ENCODE assay signal across 30 cellular contexts in the genomic region with DNA sequence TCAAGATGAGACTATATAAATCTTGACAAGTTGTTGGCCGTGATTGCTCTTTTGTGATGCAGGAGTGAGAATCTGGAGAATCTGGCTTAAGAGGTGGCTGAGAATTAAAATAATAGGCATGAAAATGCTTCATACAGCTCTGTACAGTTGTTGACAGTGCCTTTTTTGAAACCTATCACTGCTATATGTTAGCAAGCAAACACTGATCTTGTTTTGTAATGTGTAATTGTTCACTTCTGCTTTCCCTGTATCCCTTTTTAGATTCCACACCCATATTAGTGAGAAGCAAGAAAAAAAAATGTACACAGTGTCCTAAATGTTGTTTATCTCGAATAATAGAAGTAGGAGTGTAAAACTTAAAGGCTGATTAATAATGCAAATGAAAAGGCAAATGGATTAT. TPM values are rescaled to one million over a fixed set of nuclear protein-coding genes. Genes with fewer than 3 reads are reported as not detected.
DNase-seq lines count a peak whose midpoint lies in the region; ATAC-seq, FAIRE-seq and TF ChIP-seq lines count a peak whose summit lies in the region.
"Had no signal": no experiment of that assay in that cellular context is flagged by ENCODE, and none has a peak within 500 bp of the region (broad histone marks: within the 10 kb centered on the region; RNA-seq: fewer than 3 reads in every experiment).

No MANE protein-coding gene starts in this region.

- no peaks in the 10 kb centered on the region for H4K20me1 ChIP-seq in Loucy (ENCODE audit: insufficient read depth, low read length, poor library complexity, severe bottlenecking)
- peaks cover 5% of the 10 kb centered on the region for H4K20me1 ChIP-seq in astrocyte (ENCODE audit: insufficient read depth, low read length)

- H3K27me3 ChIP-seq in heart left ventricle: no peaks in the 10 kb centered on the region
- no peaks in the 10 kb centered on the region for H3K27me3 ChIP-seq in Loucy (ENCODE audit: insufficient read depth, low read length, poor library complexity, severe bottlenecking)
- no peaks in the 10 kb centered on the region for H3K27me3 ChIP-seq in astrocyte (ENCODE audit: insufficient read depth, low read length)
- H3K27me3 ChIP-seq in upper lobe of right lung: no peaks in the 10 kb centered on the region
- H3K27me3 ChIP-seq: cardiac muscle cell, neural progenitor cell had no signal

- H2AFZ ChIP-seq in Loucy (ENCODE audit: low read length) (no peak overlapping the region), astrocyte (ENCODE audit: low read depth, low read length) (no peak overlapping the region)
- H2AFZ ChIP-seq: neural progenitor cell had no signal

- H3K27ac Mint-ChIP-seq in astrocyte (ENCODE audit: unreplicated experiment): no peak overlapping the region
- H3K27ac Mint-ChIP-seq: H9, neural progenitor cell, progenitor cell of endocrine pancreas had no signal

- intact Hi-C loops in left ventricle myocardium superior (cut with micrococcal nuclease): no loop called here
- intact Hi-C loops in heart left ventricle (cut with DNase I): no loop called here
- intact Hi-C loops in upper lobe of right lung (cut with DNase I): no loop called here

- H3K36me3 Mint-ChIP-seq in astrocyte (ENCODE audit: low read depth, unreplicated experiment): peaks cover 15% of the 10 kb centered on the region

- no peak overlapping the region for H3K4me3 ChIP-seq in heart left ventricle
- no peak overlapping the region for H3K4me3 ChIP-seq in Loucy (ENCODE audit: low read length, poor library complexity, severe bottlenecking)
- H3K4me3 ChIP-seq in astrocyte (ENCODE audit: insufficient read depth, low read depth, low read length): no peak overlapping the region
- H3K4me3 ChIP-seq in upper lobe of right lung: no peak overlapping the region
- H3K4me3 ChIP-seq: cardiac muscle cell, neural progenitor cell, thoracic aorta had no signal

- no peak overlapping the region for H3K27ac ChIP-seq in heart left ventricle
- no peak overlapping the region for H3K27ac ChIP-seq in astrocyte (ENCODE audit: low read depth, low read length)
- no peak overlapping the region for H3K27ac ChIP-seq in upper lobe of right lung
- H3K27ac ChIP-seq: C4-2B, cardiac muscle cell, neural progenitor cell, thoracic aorta had no signal

- no peak for TF ChIP-seq POLR2A in heart left ventricle (IDR thresholded peaks at IDR 0.05)

- peaks cover 10% of the 10 kb centered on the region for H3K4me1 Mint-ChIP-seq in astrocyte (ENCODE audit: low read depth, unreplicated experiment)

- H3K9me3 ChIP-seq in heart left ventricle (no peaks in the 10 kb centered on the region), Loucy (ENCODE audit: insufficient read depth, low read depth, low read length) (no peaks in the 10 kb centered on the region), astrocyte (ENCODE audit: insufficient read depth, low read depth, low read length) (no peaks in the 10 kb centered on the region), upper lobe of right lung (no peaks in the 10 kb centered on the region)
- H3K9me3 ChIP-seq: thoracic aorta had no signal

- H3K27me3 Mint-ChIP-seq in astrocyte (ENCODE audit: low read depth, unreplicated experiment): no peaks in the 10 kb centered on the region
- H3K27me3 Mint-ChIP-seq: progenitor cell of endocrine pancreas had no signal

- no peaks in the 10 kb centered on the region for H3K9me3 Mint-ChIP-seq in astrocyte (ENCODE audit: unreplicated experiment)
- H3K9me3 Mint-ChIP-seq: activated T-cell treated with anti-CD3 and anti-CD28 coated beads, Interleukin-2, amount 50 U/mL, for 4 hours; H9; neural progenitor cell had no signal

- no peaks in the 10 kb centered on the region for H3K9me2 ChIP-seq in Loucy (replicated peaks; ENCODE audit: low read depth, low read length)

- ATAC-seq in left ventricle myocardium superior: peak; percentile 36
- ATAC-seq in heart left ventricle: no peak
- peak; percentile 71 for ATAC-seq in upper lobe of right lung
- ATAC-seq: activated T-cell treated with anti-CD3 and anti-CD28 coated beads, Interleukin-2, amount 50 U/mL, for 4 hours; PC-3; sciatic nerve; stimulated activated naive CD8-positive, alpha-beta T cell treated with anti-CD3 and anti-CD28 coated beads, Interleukin-15, Interleukin-2, amounts not matched to agents 100 U/mL and 50 U/mL, for 24 hours had no signal

- FAIRE-seq in astrocyte (lab: Jason Lieb, UNC): peak; percentile 66

- H3F3A ChIP-seq in Loucy (ENCODE audit: low read depth): 0 out of 2 replicates have a peak, but pooled peaks cover 5% of the 10 kb centered on the region

- TF ChIP-seq CTCF in heart left ventricle (IDR thresholded peaks at IDR 0.05) (no peak), Loucy (conservative IDR thresholded peaks at IDR 0.05; ENCODE audit: low read length) (no peak), astrocyte (IDR thresholded peaks at IDR 0.05; ENCODE audit: insufficient read depth, low read depth, low read length) (no peak), upper lobe of right lung (IDR thresholded peaks at IDR 0.05) (no peak)

- H3K9ac ChIP-seq in Loucy (ENCODE audit: low read depth, low read length, poor library complexity, severe bottlenecking): no peak overlapping the region
- H3K9ac ChIP-seq in astrocyte (ENCODE audit: low read length): no peak overlapping the region
- H3K9ac ChIP-seq: neural progenitor cell had no signal

- peaks cover 0 to 97% (median 79%) of the 10 kb centered on the region in 9 donors for H3K36me3 ChIP-seq in heart left ventricle
- peaks cover 35% of the 10 kb centered on the region for H3K36me3 ChIP-seq in Loucy (ENCODE audit: insufficient read depth, low read length)
- H3K36me3 ChIP-seq in astrocyte (ENCODE audit: insufficient read depth, low read length): peaks cover 16% of the 10 kb centered on the region
- H3K36me3 ChIP-seq in upper lobe of right lung: peaks cover 64% of the 10 kb centered on the region

- H3K4me2 ChIP-seq in Loucy (ENCODE audit: low read depth, low read length, poor library complexity, severe bottlenecking): peak overlapping the region; percentile 61
- no peak overlapping the region for H3K4me2 ChIP-seq in astrocyte (ENCODE audit: low read length)
- H3K4me2 ChIP-seq: neural progenitor cell had no signal

- H3K79me2 ChIP-seq in Loucy (ENCODE audit: insufficient read depth, low read length): no peaks in the 10 kb centered on the region
- no peaks in the 10 kb centered on the region for H3K79me2 ChIP-seq in astrocyte (ENCODE audit: insufficient read depth, low read length)

- 92 to 96% (median 94%) methylated on average over 2 of the region's 2 CpGs for WGBS in heart left ventricle, 4 donors

- DNase-seq in left ventricle myocardium superior (no peak), heart left ventricle (no peak), astrocyte (ENCODE audit: low read depth) (no peak), upper lobe of right lung (no peak), mesenteric fat pad (ENCODE audit: low spot score) (no peak), RPMI8226 (no peak), NCI-H2171 treated with DMSO at 0.1 percent for 48 hours (lab: John Stamatoyannopoulos, UW) (no peak)
- DNase-seq: ACHN; activated CD4-positive, CD25-positive, alpha-beta regulatory T cell treated with anti-CD3 and anti-CD28 coated beads, Interleukin-2, amount 50 U/mL, for 72 hours; activated CD8-positive, alpha-beta memory T cell treated with anti-CD3 and anti-CD28 coated beads for 24 hours; activated naive CD4-positive, alpha-beta T cell; activated T-cell treated with anti-CD3 and anti-CD28 coated beads, Interleukin-2, amount 50 U/mL, for 4 hours; dermis blood vessel endothelial cell; DMS53; H9; islet precursor cell; Karpas-422; NCI-H1092 treated with DMSO at 0.1 percent for 48 hours; NCI-H1930; NCI-H748 treated with DMSO at 0.1 percent for 48 hours; PC-3; SHP77; stimulated activated naive CD8-positive, alpha-beta T cell treated with anti-CD3 and anti-CD28 coated beads, Interleukin-15, Interleukin-2, amounts not matched to agents 100 U/mL and 50 U/mL, for 24 hours had no signal

- H3K4me3 Mint-ChIP-seq in astrocyte (ENCODE audit: unreplicated experiment): no peak overlapping the region
- H3K4me3 Mint-ChIP-seq: activated T-cell treated with anti-CD3 and anti-CD28 coated beads, Interleukin-2, amount 50 U/mL, for 4 hours; H9; neural progenitor cell had no signal

- H3K4me1 ChIP-seq in heart left ventricle (peaks cover 0 to 44% (median 7%) of the 10 kb centered on the region in 12 donors), Loucy (ENCODE audit: insufficient read depth, low read length, poor library complexity, severe bottlenecking) (peaks cover 20% of the 10 kb centered on the region), astrocyte (ENCODE audit: insufficient read depth, low read length) (peaks cover 3% of the 10 kb centered on the region), upper lobe of right lung (no peaks in the 10 kb centered on the region)
- H3K4me1 ChIP-seq: neural progenitor cell had no signal

RNA-seq across cellular contexts. Expression of a gene that starts 31.0 kb away (rescaled TPM):
- 519 TPM for total RNA-seq in left ventricle myocardium superior
- total RNA-seq in heart left ventricle: 100 to 1,000 TPM; 402 to 772 (median 504) TPM
- 100 to 1,000 TPM; 255 to 338 TPM for polyA plus RNA-seq in heart left ventricle
- total RNA-seq in astrocyte: 358 and 418 TPM in 2 replicates
- total RNA-seq in upper lobe of right lung: 802 TPM
- 611 TPM for total RNA-seq in mesenteric fat pad

RNA-seq across cellular contexts. Expression of a gene that starts 39.5 kb away (rescaled TPM):
- total RNA-seq in left ventricle myocardium superior (34.2 TPM), heart left ventricle (10 to 100 TPM; 22.4 to 52.1 (median 28.4) TPM), astrocyte (32.7 and 34.5 TPM in 2 replicates), upper lobe of right lung (41.0 TPM), mesenteric fat pad (43.9 TPM)
- polyA plus RNA-seq in heart left ventricle: 10 to 100 TPM in 1 of 2 donors, 1 to 10 TPM in 1; 8.5 to 21.4 TPM

Comparison
In these comparisons a context has a peak if more than half of its experiments do, and no peak if none do; other contexts are left out.
1. ATAC-seq: peak in left ventricle myocardium superior (single experiment) and upper lobe of right lung (single experiment); none in heart left ventricle (0 of 4).